2 cellular contexts compared by ENCODE assay signal in the genomic region with DNA sequence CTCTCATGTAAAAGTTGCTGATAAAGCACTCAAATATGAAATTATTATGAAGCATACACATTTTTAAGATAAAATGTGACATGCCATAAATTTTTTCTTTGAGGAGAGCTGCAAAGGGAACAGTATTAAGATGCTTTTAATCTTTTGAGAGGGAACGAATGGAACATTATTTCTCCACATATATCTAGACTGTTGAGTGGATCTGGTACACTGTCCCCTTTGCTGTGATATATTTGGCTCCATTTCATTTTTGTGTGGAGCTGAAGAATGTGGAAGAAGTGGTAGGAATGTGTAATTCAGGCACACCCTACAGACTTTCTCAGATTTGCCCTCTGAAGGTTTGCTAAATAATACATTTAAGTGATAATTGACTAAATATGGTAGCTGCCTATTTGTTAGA.
TF ChIP-seq lines count a peak whose summit lies in the region.

No MANE protein-coding gene starts in this region.

TF ChIP-seq in IMR-90, 13 proteins besides CTCF, POLR2A, EP300 and RAD21:
- TF ChIP-seq, protein P1, sequence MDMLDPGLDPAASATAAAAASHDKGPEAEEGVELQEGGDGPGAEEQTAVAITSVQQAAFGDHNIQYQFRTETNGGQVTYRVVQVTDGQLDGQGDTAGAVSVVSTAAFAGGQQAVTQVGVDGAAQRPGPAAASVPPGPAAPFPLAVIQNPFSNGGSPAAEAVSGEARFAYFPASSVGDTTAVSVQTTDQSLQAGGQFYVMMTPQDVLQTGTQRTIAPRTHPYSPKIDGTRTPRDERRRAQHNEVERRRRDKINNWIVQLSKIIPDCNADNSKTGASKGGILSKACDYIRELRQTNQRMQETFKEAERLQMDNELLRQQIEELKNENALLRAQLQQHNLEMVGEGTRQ (IDR thresholded peaks at IDR 0.05; ENCODE audit: low read depth, low read length) = no peak
- TF ChIP-seq FOS (IDR thresholded peaks at IDR 0.05; ENCODE audit: low read depth, low read length) = no peak
- TF ChIP-seq MAZ (IDR thresholded peaks at IDR 0.05; ENCODE audit: borderline replicate concordance, low read depth, low read length) = no peak
- TF ChIP-seq RFX5 (IDR thresholded peaks at IDR 0.05; ENCODE audit: low read depth, low read length) = no peak
- no peak for TF ChIP-seq RCOR1 (IDR thresholded peaks at IDR 0.05; ENCODE audit: insufficient replicate concordance, low read length)
- TF ChIP-seq MAFK (IDR thresholded peaks at IDR 0.05; ENCODE audit: low read depth, low read length) = no peak
- no peak for TF ChIP-seq BHLHE40 (IDR thresholded peaks at IDR 0.05; ENCODE audit: low read depth, low read length)
- TF ChIP-seq MXI1 (IDR thresholded peaks at IDR 0.05; ENCODE audit: borderline replicate concordance, low read depth, low read length) = no peak
TF ChIP-seq in IMR-90: peak in this region for 0.

TF ChIP-seq in H1, 55 proteins besides CTCF, POLR2A, EP300 and RAD21:
- TF ChIP-seq, protein P2, sequence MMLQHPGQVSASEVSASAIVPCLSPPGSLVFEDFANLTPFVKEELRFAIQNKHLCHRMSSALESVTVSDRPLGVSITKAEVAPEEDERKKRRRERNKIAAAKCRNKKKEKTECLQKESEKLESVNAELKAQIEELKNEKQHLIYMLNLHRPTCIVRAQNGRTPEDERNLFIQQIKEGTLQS (IDR thresholded peaks at IDR 0.05; ENCODE audit: insufficient read depth, low read depth, low read length) = no peak
- TF ChIP-seq RFX5 (IDR thresholded peaks at IDR 0.05; ENCODE audit: borderline replicate concordance, low read depth, low read length) = no peak
- TF ChIP-seq TEAD4 (IDR thresholded peaks at IDR 0.05; ENCODE audit: low read depth, low read length) = 0 out of 2 replicates have a peak, but pooled peaks have one; percentile 22
